In genomic region chr11:61917357-61918109, GRCh38 we compare ENCODE assay signal across 8 cellular contexts. TPM values are rescaled to one million over a fixed set of nuclear protein-coding genes. Genes with fewer than 3 reads are reported as not detected.
DNase-seq lines count a peak whose midpoint lies in the region; ATAC-seq and TF ChIP-seq lines count a peak whose summit lies in the region.

RAB3IL1 (minus strand) TSS chr11:61917566; CDS start chr11:61917367, 199 bp downstream.

- H3K4me2 ChIP-seq in BLaER1, result peak within 1 kb of the TSS; percentile 74

- DNase-seq in HL-60 (ENCODE audit: low read depth in 1 of 2, low spot score in 1 of 2), result peak in 1 of 2 experiments; percentile 14
- no peak for DNase-seq in activated naive CD8-positive, alpha-beta T cell treated with anti-CD3 and anti-CD28 coated beads for 36 hours
- DNase-seq in Right ventricle myocardium superior, result peak; percentile 84
- peak in 35 of 56 donors; percentile 21 to 82 (median 40) for DNase-seq in nucleus accumbens (lab: John Stamatoyannopoulos, UW)
- DNase-seq in SIG-M5 (lab: John Stamatoyannopoulos, UW), result no peak

- no peaks in the 10 kb centered on the region for H3K36me3 Mint-ChIP-seq in activated naive CD8-positive, alpha-beta T cell treated with anti-CD3 and anti-CD28 coated beads for 36 hours

- intact Hi-C loops in Right ventricle myocardium superior (cut with DNase I), result no loop called here

- H3K36me3 ChIP-seq in BLaER1, result no peaks in the 10 kb centered on the region

- H3K9me3 Mint-ChIP-seq in activated naive CD8-positive, alpha-beta T cell treated with anti-CD3 and anti-CD28 coated beads for 36 hours, result no peaks in the 10 kb centered on the region

- H3K27ac ChIP-seq in BLaER1 (no peak within 1 kb of the TSS), HL-60 (replicated peaks) (no peak within 1 kb of the TSS)

- no peaks in the 10 kb centered on the region for H4K20me1 ChIP-seq in BLaER1

- H3K4me1 Mint-ChIP-seq in activated naive CD8-positive, alpha-beta T cell treated with anti-CD3 and anti-CD28 coated beads for 36 hours, result peaks cover 2% of the 10 kb centered on the region

- no peak within 1 kb of the TSS for H3K27ac Mint-ChIP-seq in activated naive CD8-positive, alpha-beta T cell treated with anti-CD3 and anti-CD28 coated beads for 36 hours

- TF ChIP-seq CTCF in HL-60 (IDR thresholded peaks at IDR 0.05; ENCODE audit: insufficient read depth, low read length), result no peak

- H3K9me3 ChIP-seq in BLaER1, result no peaks in the 10 kb centered on the region

- peaks cover 68% of the 10 kb centered on the region for H3K27me3 ChIP-seq in BLaER1
- H3K27me3 ChIP-seq in HL-60 (ENCODE audit: insufficient read depth, poor library complexity, severe bottlenecking), result peaks cover 26% of the 10 kb centered on the region

- H3K4me3 ChIP-seq in BLaER1 (peak within 1 kb of the TSS; percentile 63), HL-60 (replicated peaks; ENCODE audit: insufficient read depth, low read length) (peak within 1 kb of the TSS; percentile 38)

- H3K4me3 Mint-ChIP-seq in activated naive CD8-positive, alpha-beta T cell treated with anti-CD3 and anti-CD28 coated beads for 36 hours, result peak within 1 kb of the TSS; percentile 75

- ATAC-seq in Right ventricle myocardium superior (ENCODE audit: poor library complexity) (peak; percentile 83), HG03442 (IDR thresholded peaks at IDR 0.05; ENCODE audit: unreplicated experiment) (no peak), HG03196 (IDR thresholded peaks at IDR 0.05; ENCODE audit: unreplicated experiment) (no peak)

- peaks cover 41% of the 10 kb centered on the region for H3K4me1 ChIP-seq in BLaER1

- H3K27me3 Mint-ChIP-seq in activated naive CD8-positive, alpha-beta T cell treated with anti-CD3 and anti-CD28 coated beads for 36 hours, result peaks cover 66% of the 10 kb centered on the region

- H3K9ac ChIP-seq in BLaER1, result no peak within 1 kb of the TSS

RNA-seq across cellular contexts. Expression of gene RAB3IL1, which starts in this region (rescaled TPM):
- not detected for total RNA-seq in activated naive CD8-positive, alpha-beta T cell treated with anti-CD3 and anti-CD28 coated beads for 36 hours
- total RNA-seq in Right ventricle myocardium superior, result 10.8 TPM

Comparison
In these comparisons a context has a peak if more than half of its experiments do, and no peak if none do; other contexts are left out.
1. DNase-seq: peak in Right ventricle myocardium superior (single experiment) and nucleus accumbens (35 of 56); none in activated naive CD8-positive, alpha-beta T cell treated with anti-CD3 and anti-CD28 coated beads for 36 hours (single experiment) and SIG-M5 (single experiment).